Comparison of ENCODE assay signal across 1 cellular context in genomic region chr11:44398266-44399045, GRCh38.
TF ChIP-seq lines count a peak whose summit lies in the region.

No MANE protein-coding gene starts in this region.

TF ChIP-seq in GM23338, 12 proteins besides CTCF, POLR2A, EP300 and RAD21 (continued from another document):
- TF ChIP-seq ZNF462 (CRISPR knock-in tag; IDR thresholded peaks at IDR 0.05) (no peak), CREB1 (CRISPR knock-in tag; IDR thresholded peaks at IDR 0.05; ENCODE audit: low read depth) (no peak), ZNF114 (CRISPR knock-in tag; IDR thresholded peaks at IDR 0.05) (no peak), STAT1 (IDR thresholded peaks at IDR 0.05; ENCODE audit: unreplicated experiment) (no peak)
